19 cellular contexts compared by ENCODE assay signal in genomic region chr15:43795197-43795596, GRCh38. TPM values are rescaled to one million over a fixed set of nuclear protein-coding genes. Genes with fewer than 3 reads are reported as not detected.
DNase-seq lines count a peak whose midpoint lies in the region; ATAC-seq, FAIRE-seq and TF ChIP-seq lines count a peak whose summit lies in the region.
"Had no signal": no experiment of that assay in that cellular context is flagged by ENCODE, and none has a peak within 500 bp of the region (broad histone marks: within the 10 kb centered on the region; RNA-seq: fewer than 3 reads in every experiment).

No MANE protein-coding gene starts in this region.

- CTCF ChIA-PET in activated naive CD4-positive, alpha-beta T cell treated with anti-CD3 and anti-CD28 coated beads, Interleukin-2, amount 10 ng/mL, durations not matched to agents 7 days and 5 days (lab: Charles Lee), result interaction anchor here (1.1 kb wide), 1 partner anchor 27 kb away, joined by 3 read pairs; no protein-coding TSS in a partner anchor
- CTCF ChIA-PET in activated naive CD4-positive, alpha-beta T cell treated with anti-CD3 and anti-CD28 coated beads for 36 hours (lab: Charles Lee), result interaction anchor here (1.1 to 3.5 kb wide), 2 partner anchors 19 to 33 kb away, joined by 3 to 17 read pairs; partner anchors contain the start of gene ELL3
- CTCF ChIA-PET in WTC11 (lab: Charles Lee), result interaction anchor here (11.1 kb wide), 1 partner anchor 19 kb away, joined by 75 read pairs; the partner anchor contains the start of gene ELL3

- H3K27ac ChIP-seq in suprapubic skin, result peak overlapping the region; percentile 99

- H3K4me1 Mint-ChIP-seq in activated naive CD4-positive, alpha-beta T cell treated with anti-CD3 and anti-CD28 coated beads, Interleukin-2, amount 10 ng/mL, durations not matched to agents 7 days and 5 days, result peaks cover 60% of the 10 kb centered on the region
- H3K4me1 Mint-ChIP-seq in activated naive CD4-positive, alpha-beta T cell treated with anti-CD3 and anti-CD28 coated beads for 36 hours (ENCODE audit: low read depth), result peaks cover 62% of the 10 kb centered on the region
- peaks cover 56% of the 10 kb centered on the region for H3K4me1 Mint-ChIP-seq in WTC11
- peaks cover 67 to 73% of the 10 kb centered on the region in 2 donors for H3K4me1 Mint-ChIP-seq in immature natural killer cell

- no peak overlapping the region for H3K4me3 ChIP-seq in suprapubic skin

- POLR2A ChIA-PET in WTC11 (lab: Charles Lee), result interaction anchor here (1.0 to 2.6 kb wide), 3 partner anchors 19 to 29 kb away, joined by 3 to 8 read pairs (median 6); partner anchors contain the start of genes ELL3 and MFAP1

- no peak for FAIRE-seq in GM19239 (lab: Jason Lieb, UNC)
- FAIRE-seq: frontal cortex had no signal

- no peak overlapping the region for H3K4me3 Mint-ChIP-seq in activated naive CD4-positive, alpha-beta T cell treated with anti-CD3 and anti-CD28 coated beads, Interleukin-2, amount 10 ng/mL, durations not matched to agents 7 days and 5 days
- no peak overlapping the region for H3K4me3 Mint-ChIP-seq in activated naive CD4-positive, alpha-beta T cell treated with anti-CD3 and anti-CD28 coated beads for 36 hours
- no peak overlapping the region; the same call in 1 of the 2 replicates for H3K4me3 Mint-ChIP-seq in WTC11
- no peak overlapping the region for H3K4me3 Mint-ChIP-seq in immature natural killer cell

- ATAC-seq in WTC11, result no peak
- ATAC-seq: left colon had no signal

- TF ChIP-seq CTCF in WTC11 (IDR thresholded peaks at IDR 0.05) (no peak), suprapubic skin (IDR thresholded peaks at IDR 0.05) (no peak)

- H3K9me3 ChIP-seq in suprapubic skin, result no peaks in the 10 kb centered on the region

- no peaks in the 10 kb centered on the region for H3K27me3 ChIP-seq in suprapubic skin

- WGBS in suprapubic skin, result 73% methylated on average over 2 of the region's 2 CpGs

- peaks cover 63% of the 10 kb centered on the region for H3K36me3 Mint-ChIP-seq in activated naive CD4-positive, alpha-beta T cell treated with anti-CD3 and anti-CD28 coated beads, Interleukin-2, amount 10 ng/mL, durations not matched to agents 7 days and 5 days
- peaks cover 70% of the 10 kb centered on the region for H3K36me3 Mint-ChIP-seq in activated naive CD4-positive, alpha-beta T cell treated with anti-CD3 and anti-CD28 coated beads for 36 hours (ENCODE audit: low read depth)
- peaks cover 56% of the 10 kb centered on the region for H3K36me3 Mint-ChIP-seq in WTC11
- peaks cover 10 to 21% (median 17%) of the 10 kb centered on the region in 3 donors for H3K36me3 Mint-ChIP-seq in immature natural killer cell

- TF ChIP-seq EP300 in suprapubic skin (IDR thresholded peaks at IDR 0.05), result no peak

- intact Hi-C loops in activated naive CD4-positive, alpha-beta T cell treated with anti-CD3 and anti-CD28 coated beads for 36 hours (cut with micrococcal nuclease), result no loop called here

- H3K27me3 Mint-ChIP-seq in activated naive CD4-positive, alpha-beta T cell treated with anti-CD3 and anti-CD28 coated beads, Interleukin-2, amount 10 ng/mL, durations not matched to agents 7 days and 5 days, result no peaks in the 10 kb centered on the region
- H3K27me3 Mint-ChIP-seq in activated naive CD4-positive, alpha-beta T cell treated with anti-CD3 and anti-CD28 coated beads for 36 hours (ENCODE audit: low read depth), result no peaks in the 10 kb centered on the region
- H3K27me3 Mint-ChIP-seq in WTC11 (ENCODE audit: low read depth) (no peaks in the 10 kb centered on the region), immature natural killer cell (ENCODE audit: low read depth in 3 of 3) (peaks cover 9 to 24% (median 14%) of the 10 kb centered on the region in 3 donors)

- TF ChIP-seq POLR2A in suprapubic skin (IDR thresholded peaks at IDR 0.05), result no peak

- DNase-seq in activated naive CD4-positive, alpha-beta T cell treated with anti-CD3 and anti-CD28 coated beads, Interleukin-2, amount 10 ng/mL, durations not matched to agents 7 days and 5 days, result no peak
- no peak for DNase-seq in activated naive CD4-positive, alpha-beta T cell treated with anti-CD3 and anti-CD28 coated beads for 36 hours
- DNase-seq in WTC11 (ENCODE audit: low spot score) (no peak), immature natural killer cell (no peak), suprapubic skin (ENCODE audit: low spot score in 2 of 2) (no peak), GM19239 (ENCODE audit: insufficient read length, low spot score) (no peak), NCI-H524 treated with DMSO at 0.1 percent for 48 hours (lab: John Stamatoyannopoulos, UW) (no peak), OCI-M2 (lab: John Stamatoyannopoulos, UW; ENCODE audit: unreplicated experiment) (no peak)
- DNase-seq: activated CD4-positive, CD25-positive, alpha-beta regulatory T cell; activated effector memory CD4-positive, alpha-beta T cell treated with Interleukin-2 at 50 U/mL for 16 hours; cortex of kidney; left colon; NCI-H510A; SHP77; stimulated activated CD4-positive, alpha-beta T cell treated with anti-CD3 and anti-CD28 coated beads, Interleukin-4, amount 100 ng/mL, for 24 hours had no signal

- peak overlapping the region; percentile 12 for H3K27ac Mint-ChIP-seq in activated naive CD4-positive, alpha-beta T cell treated with anti-CD3 and anti-CD28 coated beads, Interleukin-2, amount 10 ng/mL, durations not matched to agents 7 days and 5 days
- no peak overlapping the region for H3K27ac Mint-ChIP-seq in activated naive CD4-positive, alpha-beta T cell treated with anti-CD3 and anti-CD28 coated beads for 36 hours
- H3K27ac Mint-ChIP-seq in WTC11 (peak overlapping the region; percentile 89; the same call in 1 of the 2 replicates), immature natural killer cell (peak overlapping the region; percentile 66 to 99 (median 98))

- H3K9me3 Mint-ChIP-seq in activated naive CD4-positive, alpha-beta T cell treated with anti-CD3 and anti-CD28 coated beads, Interleukin-2, amount 10 ng/mL, durations not matched to agents 7 days and 5 days, result no peaks in the 10 kb centered on the region
- no peaks in the 10 kb centered on the region for H3K9me3 Mint-ChIP-seq in activated naive CD4-positive, alpha-beta T cell treated with anti-CD3 and anti-CD28 coated beads for 36 hours
- H3K9me3 Mint-ChIP-seq in WTC11 (no peaks in the 10 kb centered on the region), immature natural killer cell (no peaks in the 10 kb centered on the region)

- peaks cover 48% of the 10 kb centered on the region for H3K36me3 ChIP-seq in suprapubic skin

- peaks cover 66% of the 10 kb centered on the region for H3K4me1 ChIP-seq in suprapubic skin

TF ChIP-seq in WTC11, 78 proteins besides CTCF, POLR2A, EP300 and RAD21 (continues in another document):
- TF ChIP-seq ZNF232 (CRISPR knock-in tag; IDR thresholded peaks at IDR 0.05) (no peak), HMGA2 (CRISPR knock-in tag; IDR thresholded peaks at IDR 0.05) (no peak), SOX15 (CRISPR knock-in tag; IDR thresholded peaks at IDR 0.05) (no peak), ZNF396 (CRISPR knock-in tag; IDR thresholded peaks at IDR 0.05; ENCODE audit: borderline replicate concordance) (no peak), CBFB (CRISPR knock-in tag; IDR thresholded peaks at IDR 0.05; ENCODE audit: low read depth) (no peak)

RNA-seq across cellular contexts. Expression of gene SERF2, which starts 3.1 kb away (rescaled TPM):
- total RNA-seq in activated naive CD4-positive, alpha-beta T cell treated with anti-CD3 and anti-CD28 coated beads for 36 hours, result 100 to 1,000 TPM; 781 to 808 TPM
- 694 to 788 TPM (median 775 TPM) in 3 replicates for total RNA-seq in WTC11 (2021)
- polyA plus RNA-seq in immature natural killer cell, result 1,000 to 10,000 TPM; 1,924 to 3,752 (median 2,420) TPM
- total RNA-seq in suprapubic skin, result 100 to 1,000 TPM; 352 to 813 (median 687) TPM

RNA-seq across cellular contexts. Expression of gene SERINC4, which starts 4.8 kb away (rescaled TPM):
- total RNA-seq in activated naive CD4-positive, alpha-beta T cell treated with anti-CD3 and anti-CD28 coated beads for 36 hours, result under 1 TPM; 0.14 to 0.15 TPM
- total RNA-seq in WTC11 (2021), result 0.09 to 0.16 TPM in 2 of 3 replicates, not detected in the other
- polyA plus RNA-seq in immature natural killer cell, result 1 to 10 TPM in 2 of 3 donors, under 1 TPM in 1; 0.72 to 3.4 (median 1.3) TPM
- under 1 TPM in 1 of 4 donors, not detected in 3; 0.62 TPM for total RNA-seq in suprapubic skin
- total RNA-seq: omental fat pad, subcutaneous adipose tissue had no signal
- polyA plus RNA-seq: AG04450 had no signal

RNA-seq across cellular contexts. Expression of gene HYPK, which starts 5.2 kb away (rescaled TPM):
- 10 to 100 TPM; 19.6 to 21.1 TPM for total RNA-seq in activated naive CD4-positive, alpha-beta T cell treated with anti-CD3 and anti-CD28 coated beads for 36 hours
- total RNA-seq in WTC11 (2021) (17.3 to 22.0 TPM (median 19.9 TPM) in 3 replicates), suprapubic skin (10 to 100 TPM; 12.9 to 27.0 (median 19.8) TPM)
- 10 to 100 TPM in 2 of 3 donors, 1 to 10 TPM in 1; 4.1 to 20.3 (median 10.0) TPM for polyA plus RNA-seq in immature natural killer cell

RNA-seq across cellular contexts. Expression of gene ELL3, which starts 18.4 kb away (rescaled TPM):
- 1 to 10 TPM; 1.0 to 1.2 TPM for total RNA-seq in activated naive CD4-positive, alpha-beta T cell treated with anti-CD3 and anti-CD28 coated beads for 36 hours
- total RNA-seq in WTC11 (2021), result 8.1 to 9.0 TPM (median 8.8 TPM) in 3 replicates
- 1 to 10 TPM in 1 of 3 donors, under 1 TPM in 1, not detected in 1; 0.78 to 1.4 TPM for polyA plus RNA-seq in immature natural killer cell
- 100 to 1,000 TPM in 1 of 4 donors, 10 to 100 TPM in 3; 50.7 to 100 (median 65.9) TPM for total RNA-seq in suprapubic skin

RNA-seq across cellular contexts. Expression of gene MFAP1, which starts 29.3 kb away (rescaled TPM):
- total RNA-seq in activated naive CD4-positive, alpha-beta T cell treated with anti-CD3 and anti-CD28 coated beads for 36 hours, result 10 to 100 TPM; 28.5 to 28.7 TPM
- total RNA-seq in WTC11 (2021) (32.4 to 36.0 TPM (median 34.6 TPM) in 3 replicates), suprapubic skin (10 to 100 TPM; 12.8 to 17.7 (median 15.4) TPM)
- 10 to 100 TPM in 2 of 3 donors, 1 to 10 TPM in 1; 6.7 to 21.3 (median 10.4) TPM for polyA plus RNA-seq in immature natural killer cell
